Comparison of ENCODE assay signal across 25 cellular contexts in the genomic region with DNA sequence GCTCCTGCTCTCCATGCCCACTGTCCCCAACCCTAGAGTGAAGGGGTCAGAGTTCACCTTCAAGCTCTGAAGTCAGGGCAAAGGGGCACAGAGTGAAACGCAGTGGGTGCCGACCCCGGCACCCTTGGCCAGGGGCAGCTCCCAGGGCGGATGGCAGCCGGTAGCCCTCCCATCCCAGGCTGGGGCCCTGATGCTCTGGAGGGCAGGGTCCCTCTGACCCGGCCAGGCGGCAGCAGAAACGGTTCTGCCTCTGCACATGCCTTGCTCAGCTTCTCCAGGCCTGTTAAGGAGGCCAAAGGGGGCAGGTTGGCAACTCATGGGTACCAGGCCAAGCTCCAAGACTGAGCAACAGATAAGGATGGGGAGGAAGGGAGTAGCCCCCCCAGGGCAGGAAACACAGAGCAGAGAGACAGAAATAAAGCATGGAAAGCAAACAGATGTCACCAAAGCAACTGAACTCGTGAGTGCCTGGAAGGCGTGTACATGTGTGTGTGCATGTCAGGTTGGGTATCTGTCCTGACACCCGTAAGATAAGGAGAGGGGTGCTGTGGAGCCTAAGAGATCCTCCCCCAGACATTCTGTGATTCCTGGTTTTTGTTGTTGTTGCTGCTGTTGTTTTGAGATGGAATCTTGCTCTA.
DNase-seq lines count a peak whose midpoint lies in the region; ATAC-seq, FAIRE-seq and TF ChIP-seq lines count a peak whose summit lies in the region.
"Had no signal": no experiment of that assay in that cellular context is flagged by ENCODE, and none has a peak within 500 bp of the region (broad histone marks: within the 10 kb centered on the region; RNA-seq: fewer than 3 reads in every experiment).

No MANE protein-coding gene starts in this region.

- TF ChIP-seq CTCF in K562 (IDR thresholded peaks at IDR 0.05 in 2 of 3, conservative IDR thresholded peaks at IDR 0.05 in 1 of 3; ENCODE audit: insufficient read depth in 2 of 3, low read depth in 1 of 3, low read length in 3 of 3) (no peak), endodermal cell (conservative IDR thresholded peaks at IDR 0.05) (no peak)

- H3K27ac Mint-ChIP-seq in endodermal cell: no peak overlapping the region
- H3K27ac Mint-ChIP-seq: activated CD8-positive, alpha-beta T cell treated with anti-CD3 and anti-CD28 coated beads, Interleukin-2, amount 10 ng/mL, durations not matched to agents 7 days and 5 days; mesothelial cell of epicardium; stimulated activated naive CD8-positive, alpha-beta T cell treated with anti-CD3 and anti-CD28 coated beads, Interleukin-15, Interleukin-2, amounts not matched to agents 100 ng/mL and 50 ng/mL, for 24 hours had no signal

- peaks cover 10% of the 10 kb centered on the region for H3K36me3 Mint-ChIP-seq in endodermal cell (ENCODE audit: low read depth)

- no peak overlapping the region for H2BK120ac ChIP-seq in neuronal stem cell (ENCODE audit: low read depth, low read length)

- H3K4me1 ChIP-seq in K562 (replicated peaks in 1 of 2; ENCODE audit: control insufficient read depth in 2 of 2, insufficient read depth in 2 of 2, low read length in 2 of 2) (peaks cover 0 to 29% of the 10 kb centered on the region in 2 experiments; a peak in 3 of 5 replicates), neuronal stem cell (ENCODE audit: control insufficient read depth in 2 of 2, insufficient read depth in 1 of 2, low read depth in 1 of 2, low read length in 2 of 2) (peaks cover 16% of the 10 kb centered on the region in 2 donors), endodermal cell (ENCODE audit: control insufficient read depth, insufficient read depth, low read length) (no peaks in the 10 kb centered on the region)

- H4K91ac ChIP-seq in neuronal stem cell (ENCODE audit: low read depth, low read length, poor library complexity): no peak overlapping the region

- peaks cover 13% of the 10 kb centered on the region; the same call in 1 of the 3 replicates for H3K36me3 ChIP-seq in K562 (ENCODE audit: control insufficient read depth, insufficient read depth, low read length)
- H3K36me3 ChIP-seq in neuronal stem cell (replicated peaks in 1 of 2; ENCODE audit: control insufficient read depth in 2 of 2, insufficient read depth in 2 of 2, low read length in 2 of 2): peaks cover 6 to 14% of the 10 kb centered on the region in 2 donors
- peaks cover 12% of the 10 kb centered on the region for H3K36me3 ChIP-seq in endodermal cell (ENCODE audit: control insufficient read depth, insufficient read depth, low read length)

- peaks cover 20 to 65% of the 10 kb centered on the region in 2 experiments; a peak in 4 of 5 replicates for H3K27me3 ChIP-seq in K562 (ENCODE audit: control insufficient read depth in 2 of 2, insufficient read depth in 2 of 2, low read length in 2 of 2)
- no peaks in the 10 kb centered on the region for H3K27me3 ChIP-seq in neuronal stem cell (ENCODE audit: control insufficient read depth in 3 of 3, insufficient read depth in 3 of 3, low read depth in 1 of 3, low read length in 3 of 3)
- no peaks in the 10 kb centered on the region for H3K27me3 ChIP-seq in endodermal cell (ENCODE audit: control insufficient read depth, insufficient read depth, low read length, poor library complexity, severe bottlenecking)
- H3K27me3 ChIP-seq: ascending aorta, transverse colon had no signal

- no peak; a peak in 1 of 4 replicates for TF ChIP-seq RAD21 in K562 (CRISPR knock-in tag; conservative IDR thresholded peaks at IDR 0.05 in 1 of 2, IDR thresholded peaks at IDR 0.05 in 1 of 2)

- H2AK5ac ChIP-seq in neuronal stem cell (ENCODE audit: low read depth, low read length): peak overlapping the region; percentile 16

- POLR2A ChIA-PET in K562 (lab: Yijun Ruan, JAX): interaction anchor here (0.6 to 0.9 kb wide), 3 partner anchors 11 to 54 kb away, joined by 3 to 4 read pairs (median 4); no protein-coding TSS in a partner anchor

- CTCF ChIA-PET in K562 (lab: Yijun Ruan, JAX; ENCODE audit: low intra/inter-chr PET ratio): interaction anchor here (0.6 kb wide), 1 partner anchor 367 kb away, joined by 4 read pairs; no protein-coding TSS in a partner anchor

- H2BK5ac ChIP-seq in neuronal stem cell (ENCODE audit: low read length): no peak overlapping the region

- no peaks in the 10 kb centered on the region for H3K79me1 ChIP-seq in neuronal stem cell (ENCODE audit: low read depth, low read length)

- no peak overlapping the region for H3K4me3 ChIP-seq in K562
- H3K4me3 ChIP-seq in neuronal stem cell (ENCODE audit: low read length in 2 of 2): no peak overlapping the region
- H3K4me3 ChIP-seq in endodermal cell (ENCODE audit: low read length): no peak overlapping the region
- H3K4me3 ChIP-seq: ascending aorta, psoas muscle, transverse colon had no signal

- peaks cover 22% of the 10 kb centered on the region; the same call in 1 of the 2 replicates for H4K20me1 ChIP-seq in K562 (replicated peaks; ENCODE audit: control insufficient read depth, insufficient read depth, low read length)

- H4K8ac ChIP-seq in neuronal stem cell (ENCODE audit: low read depth, low read length): no peak overlapping the region

- no peaks in the 10 kb centered on the region for H3K79me2 ChIP-seq in K562 (ENCODE audit: control insufficient read depth, insufficient read depth, low read length)

- FAIRE-seq in K562 (lab: Jason Lieb, UNC) (peak; percentile 82), GM12891 (lab: Jason Lieb, UNC) (no peak)
- FAIRE-seq: G401.6, GM19239, RCC 7860 had no signal

- H3K9ac ChIP-seq in K562 (ENCODE audit: insufficient read depth in 1 of 2, low read depth in 2 of 2, low read length in 2 of 2): no peak overlapping the region; a peak in 1 of 4 replicates
- no peak overlapping the region for H3K9ac ChIP-seq in neuronal stem cell (ENCODE audit: low read depth, low read length, poor library complexity)
- no peak overlapping the region for H3K9ac ChIP-seq in endodermal cell (ENCODE audit: extremely low read depth, low read length, poor library complexity, severe bottlenecking)

- ATAC-seq in K562: peak; percentile 10
- ATAC-seq: esophagus mucosa, left colon, psoas muscle had no signal

- H3K18ac ChIP-seq in neuronal stem cell (ENCODE audit: low read length): peak overlapping the region; percentile 58

- in situ Hi-C loops in K562 (cut with MboI): loop anchor here (10.0 kb wide), 1 partner anchor 586 kb away; no protein-coding TSS in a partner anchor

- H3K27me3 Mint-ChIP-seq in endodermal cell (ENCODE audit: insufficient read depth): no peaks in the 10 kb centered on the region
- H3K27me3 Mint-ChIP-seq: stimulated activated naive CD8-positive, alpha-beta T cell treated with anti-CD3 and anti-CD28 coated beads, Interleukin-15, Interleukin-2, amounts not matched to agents 100 ng/mL and 50 ng/mL, for 24 hours had no signal

- 3% methylated on average over 11 of the region's 11 CpGs for WGBS in K562 (ENCODE audit: insufficient coverage, low coverage, missing lambda C conversion rate)
- whole genome bisulfite sequencing in neuronal stem cell (ENCODE audit: extremely low coverage in 2 of 2, insufficient read length in 2 of 2, insufficient replicate concordance in 1 of 2), 2 donors: no CpG with 5 or more reads among the region's 11 CpGs
- 90 to 94% methylated on average over 7 to 11 of the region's 11 CpGs for WGBS in endodermal cell (ENCODE audit: insufficient coverage in 1 of 2, insufficient read length in 1 of 2), 2 experiments

- H2BK12ac ChIP-seq in neuronal stem cell (ENCODE audit: low read length): no peak overlapping the region

- H2BK15ac ChIP-seq in neuronal stem cell (ENCODE audit: low read length): peak overlapping the region; percentile 51

- no peak overlapping the region for H3K27ac ChIP-seq in K562 (ENCODE audit: extremely low read depth, low read depth, low read length)
- H3K27ac ChIP-seq in neuronal stem cell (replicated peaks; ENCODE audit: low read length): no peak overlapping the region
- no peak overlapping the region for H3K27ac ChIP-seq in endodermal cell (ENCODE audit: low read depth, low read length)
- H3K27ac ChIP-seq: ascending aorta, psoas muscle, transverse colon had no signal

- intact Hi-C loops in K562 (cut with micrococcal nuclease): loop anchor here (5.0 kb wide), 1 partner anchor 146 kb away; no protein-coding TSS in a partner anchor

- TF ChIP-seq EP300 in K562 (IDR thresholded peaks at IDR 0.05; ENCODE audit: low read length): no peak

- H3K23ac ChIP-seq in neuronal stem cell (ENCODE audit: low read depth, low read length, poor library complexity): no peak overlapping the region

- BruUV-seq in K562 (replicated peaks; lab: Mats Ljungman, UMichigan): no TSS peak

- H3K4me2 ChIP-seq in K562 (ENCODE audit: insufficient read depth, low read length): no peak overlapping the region
- H3K4me2 ChIP-seq in neuronal stem cell (ENCODE audit: insufficient read depth, low read length, poor library complexity, severe bottlenecking): no peak overlapping the region

- no peaks in the 10 kb centered on the region for H3K9me3 Mint-ChIP-seq in endodermal cell
- H3K9me3 Mint-ChIP-seq: mesothelial cell of epicardium; stimulated activated naive CD8-positive, alpha-beta T cell treated with anti-CD3 and anti-CD28 coated beads, Interleukin-15, Interleukin-2, amounts not matched to agents 100 ng/mL and 50 ng/mL, for 24 hours had no signal

- DNase-seq in COLO668 (lab: John Stamatoyannopoulos, UW; ENCODE audit: unreplicated experiment): peak; percentile 32
- peak; percentile 52 for DNase-seq in M059J (ENCODE audit: low read depth)
- DNase-seq in K562 (ENCODE audit: extremely low read depth in 1 of 4, low spot score in 3 of 4): peak; percentile 46 to 57 (median 50)
- DNase-seq in neuronal stem cell (ENCODE audit: low spot score): no peak
- DNase-seq in GM12891 (ENCODE audit: insufficient read length, low spot score): no peak
- DNase-seq in endodermal cell: no peak
- DNase-seq in NK-92 (lab: John Stamatoyannopoulos, UW; ENCODE audit: unreplicated experiment): no peak
- DNase-seq: activated CD4-positive, CD25-positive, alpha-beta regulatory T cell treated with anti-CD3 and anti-CD28 coated beads, Interleukin-2, amount 50 U/mL, for 72 hours; activated CD8-positive, alpha-beta T cell treated with anti-CD3 and anti-CD28 coated beads, Interleukin-2, amount 10 ng/mL, durations not matched to agents 7 days and 5 days; activated naive CD4-positive, alpha-beta T cell treated with anti-CD3 and anti-CD28 coated beads, Interleukin-2, amount 50 U/mL, for 16 hours; activated T-cell treated with anti-CD3 and anti-CD28 coated beads, Interleukin-2, amount 50 U/mL, for 48 hours; Calu3; KG1; left colon; MV-4-11; NCI-H187; psoas muscle; transverse colon had no signal

- H3K9me3 ChIP-seq in K562 (replicated peaks; ENCODE audit: control insufficient read depth, insufficient read depth, low read depth, low read length) (no peaks in the 10 kb centered on the region), neuronal stem cell (replicated peaks in 1 of 2; ENCODE audit: control insufficient read depth in 2 of 2, insufficient read depth in 1 of 2, low read depth in 1 of 2, low read length in 2 of 2) (no peaks in the 10 kb centered on the region), endodermal cell (ENCODE audit: control insufficient read depth, low read length) (no peaks in the 10 kb centered on the region)
- H3K9me3 ChIP-seq: ascending aorta, psoas muscle, transverse colon had no signal

- peaks cover 7% of the 10 kb centered on the region for H3K4me1 Mint-ChIP-seq in endodermal cell
- H3K4me1 Mint-ChIP-seq: mesothelial cell of epicardium had no signal

- no peak overlapping the region for H3K4ac ChIP-seq in neuronal stem cell (ENCODE audit: low read length)

- no peaks in the 10 kb centered on the region for H3K9me1 ChIP-seq in K562 (ENCODE audit: control insufficient read depth, insufficient read depth, low read length)

- H3K14ac ChIP-seq in neuronal stem cell (ENCODE audit: low read length): peak overlapping the region; percentile 15

- no peak for TF ChIP-seq POLR2A in K562 (conservative IDR thresholded peaks at IDR 0.05)
- no peak for TF ChIP-seq POLR2A in GM12891 (IDR thresholded peaks at IDR 0.05; ENCODE audit: low read depth, low read length)

- H3K4me3 Mint-ChIP-seq in endodermal cell: no peak overlapping the region
- H3K4me3 Mint-ChIP-seq: activated CD8-positive, alpha-beta T cell treated with anti-CD3 and anti-CD28 coated beads, Interleukin-2, amount 10 ng/mL, durations not matched to agents 7 days and 5 days; mesothelial cell of epicardium; stimulated activated naive CD8-positive, alpha-beta T cell treated with anti-CD3 and anti-CD28 coated beads, Interleukin-15, Interleukin-2, amounts not matched to agents 100 ng/mL and 50 ng/mL, for 24 hours had no signal

- H2AFZ ChIP-seq in K562 (ENCODE audit: low read depth, low read length): no peak overlapping the region
- H2AFZ ChIP-seq in neuronal stem cell (ENCODE audit: low read length): no peak overlapping the region

Comparison
In these comparisons a context has a peak if more than half of its experiments do, and no peak if none do; other contexts are left out.
1. DNase-seq: peak in COLO668 (single experiment), M059J (single experiment) and K562 (4 of 4); none in neuronal stem cell (single experiment), GM12891 (single experiment), endodermal cell (single experiment) and NK-92 (single experiment).